Comparison of ENCODE assay signal across 9 cellular contexts in the genomic region with DNA sequence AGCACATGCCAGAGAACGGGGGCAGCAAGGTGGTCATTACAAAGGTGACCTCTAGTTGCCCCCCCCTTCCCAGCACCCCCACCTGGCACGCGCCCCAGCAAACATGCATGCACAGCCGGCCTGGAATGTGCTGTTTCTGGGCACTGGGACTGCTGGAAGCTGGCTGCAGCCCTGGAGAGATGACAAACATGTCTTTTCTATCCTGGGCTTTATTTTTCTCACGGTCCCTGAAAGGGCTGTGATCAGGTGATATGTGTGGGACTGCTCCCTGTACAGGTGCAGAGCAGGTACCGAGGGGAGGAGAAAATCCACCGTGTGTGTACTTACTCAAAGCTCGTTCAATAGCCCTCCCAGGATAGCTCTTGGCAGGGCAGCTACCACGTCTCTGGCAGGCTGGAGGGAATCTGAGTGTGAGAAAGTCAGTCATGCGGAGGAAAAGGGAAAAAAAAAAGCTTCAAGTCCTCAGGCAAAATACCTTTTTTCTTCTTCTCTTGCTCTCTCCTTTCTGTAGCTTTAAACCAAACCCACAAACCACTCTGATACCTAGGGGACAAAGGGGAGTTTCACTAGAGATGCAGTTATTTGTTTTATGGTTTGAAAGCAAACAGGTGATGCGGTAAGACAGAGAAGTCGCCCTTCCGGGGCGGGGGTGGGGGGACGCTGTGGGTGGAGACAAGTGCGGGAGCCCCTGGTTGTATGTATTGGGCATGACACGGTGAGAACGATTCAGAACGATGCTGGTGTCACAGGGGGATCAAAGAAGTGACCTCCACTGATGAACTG. TPM values are rescaled to one million over a fixed set of nuclear protein-coding genes. Genes with fewer than 3 reads are reported as not detected.
DNase-seq lines count a peak whose midpoint lies in the region; ATAC-seq, FAIRE-seq and TF ChIP-seq lines count a peak whose summit lies in the region.
"Had no signal": no experiment of that assay in that cellular context is flagged by ENCODE, and none has a peak within 500 bp of the region (broad histone marks: within the 10 kb centered on the region; RNA-seq: fewer than 3 reads in every experiment).

No MANE protein-coding gene starts in this region.

- peak; percentile 92 for FAIRE-seq in GM12891 (lab: Jason Lieb, UNC)
- FAIRE-seq: islet of Langerhans had no signal

- peaks cover 67% of the 10 kb centered on the region for H3K27me3 Mint-ChIP-seq in T-helper 1 cell treated with Interleukin-12 subunit alpha and Interleukin-12 subunit beta and Interleukin-4 antibody, amounts not matched to agents 30 μg/mL and 1 μg/mL, for 36 hours (ENCODE audit: low read depth)

- DNase-seq in GM12891 (ENCODE audit: insufficient read length, low spot score) (no peak), NCI-H82 treated with DMSO at 0.1 percent for 48 hours (lab: John Stamatoyannopoulos, UW; ENCODE audit: unreplicated experiment) (no peak), NOMO-1 treated with DMSO at 0.1 percent for 48 hours (lab: John Stamatoyannopoulos, UW; ENCODE audit: unreplicated experiment) (no peak), upper lobe of right lung (no peak)

- H3K9me3 Mint-ChIP-seq in T-helper 1 cell treated with Interleukin-12 subunit alpha and Interleukin-12 subunit beta and Interleukin-4 antibody, amounts not matched to agents 30 μg/mL and 1 μg/mL, for 36 hours, result no peaks in the 10 kb centered on the region

- H3K9me3 ChIP-seq in HUES64 (ENCODE audit: insufficient read depth, low read depth, low read length) (no peaks in the 10 kb centered on the region), mucosa of stomach (ENCODE audit: control insufficient read depth, low read length) (no peaks in the 10 kb centered on the region), upper lobe of right lung (no peaks in the 10 kb centered on the region)

- H3K27ac Mint-ChIP-seq in T-helper 1 cell treated with Interleukin-12 subunit alpha and Interleukin-12 subunit beta and Interleukin-4 antibody, amounts not matched to agents 30 μg/mL and 1 μg/mL, for 36 hours, result peak overlapping the region; percentile 13

- TF ChIP-seq POLR2A in GM12891 (IDR thresholded peaks at IDR 0.05; ENCODE audit: low read depth, low read length), result no peak

- no peak overlapping the region; the same call in 1 of the 2 replicates for H3K27ac ChIP-seq in HUES64 (ENCODE audit: low read depth, low read length)
- H3K27ac ChIP-seq in upper lobe of right lung, result no peak overlapping the region

- H3K4me1 ChIP-seq in HUES64 (ENCODE audit: insufficient read depth, low read length), result peaks cover 54% of the 10 kb centered on the region
- H3K4me1 ChIP-seq in mucosa of stomach (ENCODE audit: control insufficient read depth, insufficient read depth, low read length), result peaks cover 43% of the 10 kb centered on the region
- H3K4me1 ChIP-seq in upper lobe of right lung, result peaks cover 36% of the 10 kb centered on the region

- no peak for TF ChIP-seq CTCF in upper lobe of right lung (IDR thresholded peaks at IDR 0.05)

- ATAC-seq in GM21447 (IDR thresholded peaks at IDR 0.05; ENCODE audit: unreplicated experiment), result peak; percentile 56
- no peak for ATAC-seq in upper lobe of right lung

- H3K36me3 ChIP-seq in HUES64 (ENCODE audit: insufficient read depth, low read length) (no peaks in the 10 kb centered on the region), mucosa of stomach (ENCODE audit: control insufficient read depth, insufficient read depth, low read length) (no peaks in the 10 kb centered on the region), upper lobe of right lung (no peaks in the 10 kb centered on the region)

- H3K9ac ChIP-seq in HUES64 (ENCODE audit: low read depth, low read length) (no peak overlapping the region), mucosa of stomach (ENCODE audit: low read length) (peak overlapping the region; percentile 83)

- peaks cover 8% of the 10 kb centered on the region for H3K36me3 Mint-ChIP-seq in T-helper 1 cell treated with Interleukin-12 subunit alpha and Interleukin-12 subunit beta and Interleukin-4 antibody, amounts not matched to agents 30 μg/mL and 1 μg/mL, for 36 hours (ENCODE audit: low read depth)

- H3K27me3 ChIP-seq in HUES64 (ENCODE audit: insufficient read depth, low read length) (peaks cover 35% of the 10 kb centered on the region), mucosa of stomach (ENCODE audit: control insufficient read depth, insufficient read depth, low read length) (no peaks in the 10 kb centered on the region), upper lobe of right lung (no peaks in the 10 kb centered on the region)

- peak overlapping the region; percentile 18 for H3K4me3 Mint-ChIP-seq in T-helper 1 cell treated with Interleukin-12 subunit alpha and Interleukin-12 subunit beta and Interleukin-4 antibody, amounts not matched to agents 30 μg/mL and 1 μg/mL, for 36 hours

- WGBS in HUES64, result 32% methylated on average over 19 of the region's 19 CpGs

- intact Hi-C loops in upper lobe of right lung (cut with DNase I), result loop anchor here (10.0 kb wide), 1 partner anchor 184 kb away; no protein-coding TSS in a partner anchor

- H3K4me3 ChIP-seq in HUES64 (ENCODE audit: low read length) (0 out of 2 replicates have a peak overlapping the region, but pooled peaks have one; percentile 4), mucosa of stomach (ENCODE audit: low read length) (peak overlapping the region; percentile 85), upper lobe of right lung (no peak overlapping the region)

- H3K4me1 Mint-ChIP-seq in T-helper 1 cell treated with Interleukin-12 subunit alpha and Interleukin-12 subunit beta and Interleukin-4 antibody, amounts not matched to agents 30 μg/mL and 1 μg/mL, for 36 hours (ENCODE audit: low read depth), result peaks cover 37% of the 10 kb centered on the region

TF ChIP-seq in GM12891, 5 proteins besides CTCF, POLR2A, EP300 and RAD21:
- TF ChIP-seq TAF1 (IDR thresholded peaks at IDR 0.05; ENCODE audit: low read depth, low read length), result no peak
- TF ChIP-seq SPI1 (IDR thresholded peaks at IDR 0.05; ENCODE audit: low read depth, low read length), result no peak
- 0 out of 2 replicates have a peak, but pooled peaks have one; percentile 18 for TF ChIP-seq POLR2AphosphoS5 (IDR thresholded peaks at IDR 0.05; ENCODE audit: low read depth, low read length)
- TF ChIP-seq POU2F2 (IDR thresholded peaks at IDR 0.05; ENCODE audit: low read depth, low read length), result peak; percentile 58
- TF ChIP-seq PAX5 (IDR thresholded peaks at IDR 0.05; ENCODE audit: insufficient read depth, low read length, severe bottlenecking), result peak; percentile 51

RNA-seq across cellular contexts. Expression of a gene that starts 5.0 kb away (rescaled TPM):
- polyA plus RNA-seq in GM12891 (2012; ENCODE audit: low read depth, missing spikeins), result 10.6 TPM
- polyA plus RNA-seq in HUES64 (2013, experiment 1 of 2), result 22.4 TPM
- polyA plus RNA-seq in HUES64 (2013, experiment 2 of 2), result 26.6 TPM
- total RNA-seq in upper lobe of right lung, result 43.6 TPM
